Comparison of ENCODE assay signal across 1 cellular context in genomic region chr3:82940124-82940523, GRCh38.
TF ChIP-seq lines count a peak whose summit lies in the region.

No MANE protein-coding gene starts in this region.

TF ChIP-seq in SK-N-SH treated with all-trans-retinoic acid at 6 μM for 48 hours, 23 proteins besides CTCF, POLR2A, EP300 and RAD21 (continued from another document):
- TF ChIP-seq ZNF70 (CRISPR knock-in tag; IDR thresholded peaks at IDR 0.05) (no peak), POU6F1 (CRISPR knock-in tag; IDR thresholded peaks at IDR 0.05; ENCODE audit: borderline replicate concordance, low read depth) (no peak), GLIS3 (CRISPR knock-in tag; IDR thresholded peaks at IDR 0.05) (no peak), ZNF565 (CRISPR knock-in tag; conservative IDR thresholded peaks at IDR 0.05; ENCODE audit: low read depth) (no peak), PATZ1 (CRISPR knock-in tag; IDR thresholded peaks at IDR 0.05; ENCODE audit: borderline replicate concordance) (no peak), ZNF8 (CRISPR knock-in tag; IDR thresholded peaks at IDR 0.05) (no peak), ARNTL (CRISPR knock-in tag; IDR thresholded peaks at IDR 0.05; ENCODE audit: borderline replicate concordance, low read depth) (no peak), CSDC2 (CRISPR knock-in tag; IDR thresholded peaks at IDR 0.05) (no peak), PPARA (CRISPR knock-in tag; IDR thresholded peaks at IDR 0.05; ENCODE audit: borderline replicate concordance) (no peak), BACH2 (CRISPR knock-in tag; IDR thresholded peaks at IDR 0.05; ENCODE audit: borderline replicate concordance) (no peak), TOX (CRISPR knock-in tag; IDR thresholded peaks at IDR 0.05; ENCODE audit: borderline replicate concordance) (no peak), ZFP30 (CRISPR knock-in tag; IDR thresholded peaks at IDR 0.05) (no peak), SNAI2 (CRISPR knock-in tag; IDR thresholded peaks at IDR 0.05) (no peak)
